Comparison of ENCODE assay signal across 23 cellular contexts in genomic region chr11:45075952-45076351, GRCh38.
A peak's percentile ranks its signal among the peaks of the same experiment; 100 is the strongest.
DNase-seq lines count a peak whose midpoint lies in the region; ATAC-seq, FAIRE-seq and TF ChIP-seq lines count a peak whose summit lies in the region.
"Had no signal": no experiment of that assay in that cellular context is flagged by ENCODE, and none has a peak within 500 bp of the region (broad histone marks: within the 10 kb centered on the region; RNA-seq: fewer than 3 reads in every experiment).

No MANE protein-coding gene starts in this region.

- H2BK12ac ChIP-seq in neuronal stem cell (ENCODE audit: low read length) = no peak overlapping the region

- no peak overlapping the region for H2BK5ac ChIP-seq in neuronal stem cell (ENCODE audit: low read length)

- no peak overlapping the region for H2BK120ac ChIP-seq in neuronal stem cell (ENCODE audit: low read depth, low read length)

- H2BK15ac ChIP-seq in neuronal stem cell (ENCODE audit: low read length) = peak overlapping the region; percentile 34

- peak; percentile 91 for FAIRE-seq in bronchial epithelial cell (lab: Jason Lieb, UNC)
- FAIRE-seq: A549, GM12878, GM19239 had no signal

- no peak overlapping the region for H2AFZ ChIP-seq in neuronal stem cell (ENCODE audit: low read length)

- peak overlapping the region; percentile 43 for H2AK5ac ChIP-seq in neuronal stem cell (ENCODE audit: low read depth, low read length)

- H3K79me1 ChIP-seq in neuronal stem cell (ENCODE audit: low read depth, low read length) = no peaks in the 10 kb centered on the region

- H3K4ac ChIP-seq in neuronal stem cell (ENCODE audit: low read length) = no peak overlapping the region

- H3K27ac ChIP-seq in BLaER1 (0 out of 2 replicates have a peak overlapping the region, but pooled peaks have one; percentile 10), HEK293 (ENCODE audit: extremely low read depth, low read depth, low read length) (no peak overlapping the region), neuronal stem cell (replicated peaks; ENCODE audit: low read length) (no peak overlapping the region)
- H3K27ac ChIP-seq: 22Rv1, A549, C4-2B had no signal

- DNase-seq in bronchial epithelial cell (ENCODE audit: low read depth) (no peak), neuronal stem cell (ENCODE audit: low spot score) (no peak), NCI-H345 treated with DMSO at 0.1 percent for 48 hours (lab: John Stamatoyannopoulos, UW; ENCODE audit: unreplicated experiment) (no peak), COR-L47 (lab: John Stamatoyannopoulos, UW) (no peak)
- no peak for DNase-seq in stimulated activated naive CD4-positive, alpha-beta T cell treated with Interleukin-2 at 50 U/mL for 16 hours (lab: John Stamatoyannopoulos, UW)
- DNase-seq: AML-193; CD4-positive, alpha-beta T cell; CD8-positive, alpha-beta T cell; DMS 273 treated with DMSO at 0.1 percent for 48 hours; DMS153; DMS53; DMS79; DND-41; EL; GDM1 had no signal

- TF ChIP-seq CTCF in HEK293 (tag by site-specific recombination; IDR thresholded peaks at IDR 0.05) (no peak), bronchial epithelial cell (IDR thresholded peaks at IDR 0.05; ENCODE audit: insufficient read depth, low read length, severe bottlenecking) (no peak)

- H3K9me3 ChIP-seq in BLaER1 (no peaks in the 10 kb centered on the region), HEK293 (ENCODE audit: control insufficient read depth, insufficient read depth, low read depth, low read length) (no peaks in the 10 kb centered on the region), neuronal stem cell (replicated peaks in 1 of 2; ENCODE audit: control insufficient read depth in 2 of 2, insufficient read depth in 1 of 2, low read depth in 1 of 2, low read length in 2 of 2) (no peaks in the 10 kb centered on the region)
- H3K9me3 ChIP-seq: A549 had no signal

- H3K4me3 ChIP-seq in BLaER1 = no peak overlapping the region
- H3K4me3 ChIP-seq in HEK293 (ENCODE audit: low read depth, low read length) = no peak overlapping the region
- H3K4me3 ChIP-seq in bronchial epithelial cell (ENCODE audit: low read depth, low read length) = no peak overlapping the region
- H3K4me3 ChIP-seq in neuronal stem cell (ENCODE audit: low read length in 2 of 2) = no peak overlapping the region
- H3K4me3 ChIP-seq: A549, GM12878 had no signal

- no peak overlapping the region for H4K91ac ChIP-seq in neuronal stem cell (ENCODE audit: low read depth, low read length, poor library complexity)

- H3K23ac ChIP-seq in neuronal stem cell (ENCODE audit: low read depth, low read length, poor library complexity) = no peak overlapping the region

- peak overlapping the region; percentile 82 for H3K4me2 ChIP-seq in BLaER1
- H3K4me2 ChIP-seq in neuronal stem cell (ENCODE audit: insufficient read depth, low read length, poor library complexity, severe bottlenecking) = no peak overlapping the region
- H3K4me2 ChIP-seq: A549 had no signal

- H3K27me3 ChIP-seq in BLaER1 (no peaks in the 10 kb centered on the region), bronchial epithelial cell (ENCODE audit: control insufficient read depth, insufficient read depth, low read length) (peaks cover 2% of the 10 kb centered on the region), neuronal stem cell (ENCODE audit: control insufficient read depth in 3 of 3, insufficient read depth in 3 of 3, low read depth in 1 of 3, low read length in 3 of 3) (peaks cover 0 to 36% (median 0%) of the 10 kb centered on the region in 3 experiments)

- peaks cover 100% of the 10 kb centered on the region for H3K4me1 ChIP-seq in BLaER1
- no peaks in the 10 kb centered on the region for H3K4me1 ChIP-seq in HEK293 (ENCODE audit: control insufficient read depth, insufficient read depth, low read length)
- peaks cover 0 to 24% of the 10 kb centered on the region in 2 donors for H3K4me1 ChIP-seq in neuronal stem cell (ENCODE audit: control insufficient read depth in 2 of 2, insufficient read depth in 1 of 2, low read depth in 1 of 2, low read length in 2 of 2)
- H3K4me1 ChIP-seq: A549 had no signal

- no peak overlapping the region for H3K14ac ChIP-seq in neuronal stem cell (ENCODE audit: low read length)

- H3K36me3 ChIP-seq in BLaER1 (no peaks in the 10 kb centered on the region), HEK293 (ENCODE audit: control insufficient read depth in 2 of 2, insufficient read depth in 1 of 2, low read length in 2 of 2) (no peaks in the 10 kb centered on the region), bronchial epithelial cell (ENCODE audit: control insufficient read depth, insufficient read depth, low read length) (no peaks in the 10 kb centered on the region), neuronal stem cell (replicated peaks in 1 of 2; ENCODE audit: control insufficient read depth in 2 of 2, insufficient read depth in 2 of 2, low read length in 2 of 2) (no peaks in the 10 kb centered on the region)

- CTCF ChIA-PET in HEK293 (lab: Yijun Ruan, JAX) = interaction anchor here (0.6 kb wide), 1 partner anchor 97 kb away, joined by 4 read pairs; no protein-coding TSS in a partner anchor

- no CpG with 5 or more reads among the region's 4 CpGs for WGBS in neuronal stem cell (ENCODE audit: extremely low coverage in 2 of 2, insufficient read length in 2 of 2, insufficient replicate concordance in 1 of 2), 2 donors

- ATAC-seq in HG03108 (IDR thresholded peaks at IDR 0.05; ENCODE audit: unreplicated experiment) = no peak
- ATAC-seq: A549; CD8-positive, alpha-beta T cell; GM12878 had no signal

- H3K9ac ChIP-seq in BLaER1 (no peak overlapping the region), neuronal stem cell (ENCODE audit: low read depth, low read length, poor library complexity) (no peak overlapping the region)

- H4K8ac ChIP-seq in neuronal stem cell (ENCODE audit: low read depth, low read length) = no peak overlapping the region

- peak overlapping the region; percentile 32 for H3K18ac ChIP-seq in neuronal stem cell (ENCODE audit: low read length)

- H4K20me1 ChIP-seq in BLaER1 = no peaks in the 10 kb centered on the region

- POLR2A ChIA-PET in HEK293 (lab: Yijun Ruan, JAX) = no interaction called here

TF ChIP-seq in HEK293, 187 proteins besides CTCF, POLR2A, EP300 and RAD21:
- no peak for TF ChIP-seq ZNF37A (tag by site-specific recombination; IDR thresholded peaks at IDR 0.05)
- no peak for TF ChIP-seq ZSCAN23 (tag by site-specific recombination; IDR thresholded peaks at IDR 0.05)
- TF ChIP-seq ZNF473 (tag by site-specific recombination; IDR thresholded peaks at IDR 0.05) = no peak
- no peak for TF ChIP-seq ZNF777 (tag by site-specific recombination; IDR thresholded peaks at IDR 0.05; ENCODE audit: borderline replicate concordance)
- TF ChIP-seq ZNF133 (tag by site-specific recombination; IDR thresholded peaks at IDR 0.05) = no peak
- TF ChIP-seq ZSCAN4 (tag by site-specific recombination; IDR thresholded peaks at IDR 0.05) = no peak
- TF ChIP-seq ZNF639 (tag by site-specific recombination; IDR thresholded peaks at IDR 0.05) = no peak
- TF ChIP-seq ZNF239 (tag by site-specific recombination; IDR thresholded peaks at IDR 0.05) = no peak
- TF ChIP-seq ZXDB (tag by site-specific recombination; IDR thresholded peaks at IDR 0.05) = no peak
- no peak for TF ChIP-seq ZNF112 (tag by site-specific recombination; IDR thresholded peaks at IDR 0.05)
- TF ChIP-seq ZNF704 (tag by site-specific recombination; IDR thresholded peaks at IDR 0.05) = no peak
- TF ChIP-seq ZNF426 (tag by site-specific recombination; IDR thresholded peaks at IDR 0.05) = no peak
- peak; percentile 41; the same call in 1 of the 2 replicates for TF ChIP-seq ZNF341 (tag by site-specific recombination; IDR thresholded peaks at IDR 0.05; ENCODE audit: low read depth)
- TF ChIP-seq SCRT2 (tag by site-specific recombination; IDR thresholded peaks at IDR 0.05) = peak; percentile 73
- no peak for TF ChIP-seq ZNF302 (tag by site-specific recombination; IDR thresholded peaks at IDR 0.05; ENCODE audit: low read depth)
- TF ChIP-seq ZNF530 (tag by site-specific recombination; IDR thresholded peaks at IDR 0.05; ENCODE audit: low read depth) = no peak
- no peak for TF ChIP-seq ZNF24 (tag by site-specific recombination; IDR thresholded peaks at IDR 0.05)
